ENCODE assay signal across 9 cellular contexts in the genomic region with DNA sequence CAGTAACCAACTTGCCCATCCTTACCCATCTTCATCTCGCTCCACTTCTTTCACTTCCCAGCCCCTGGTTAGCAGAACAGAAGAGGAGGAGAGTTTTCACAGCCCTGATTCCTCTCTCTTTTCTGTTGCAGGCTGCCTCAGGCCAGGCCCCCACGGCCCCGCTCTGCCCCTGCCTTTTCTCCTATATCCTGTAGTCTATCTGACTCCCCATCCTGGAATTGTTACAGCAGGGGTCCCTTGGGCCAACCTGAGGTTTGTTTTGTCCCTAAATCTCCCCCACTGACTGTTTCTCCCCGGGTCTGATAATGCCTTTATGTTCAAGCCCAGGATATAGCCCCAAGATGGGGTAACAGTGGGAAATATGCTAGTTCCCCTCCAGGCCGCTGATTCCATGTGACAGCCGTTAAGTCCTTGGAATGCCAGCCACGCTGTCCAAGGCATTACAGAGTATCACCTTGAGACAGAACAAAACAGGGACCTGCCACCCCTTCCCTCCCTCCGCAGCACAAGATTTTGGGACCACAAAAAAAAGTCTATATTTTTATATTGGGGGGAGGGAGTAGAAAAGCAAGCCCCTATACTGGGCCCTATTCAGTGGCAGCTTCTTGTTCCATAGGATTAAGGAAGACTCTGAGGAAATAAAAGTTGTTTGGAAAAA. TPM values are rescaled to one million over a fixed set of nuclear protein-coding genes. Genes with fewer than 3 reads are reported as not detected.
A peak's percentile ranks its signal among the peaks of the same experiment; 100 is the strongest.
DNase-seq lines count a peak whose midpoint lies in the region; ATAC-seq and TF ChIP-seq lines count a peak whose summit lies in the region.
"Had no signal": no experiment of that assay in that cellular context is flagged by ENCODE, and none has a peak within 500 bp of the region (broad histone marks: within the 10 kb centered on the region; RNA-seq: fewer than 3 reads in every experiment).

No MANE protein-coding gene starts in this region.

- in situ Hi-C loops in G401 (cut with HindIII; ENCODE audit: low sequenced_read_pairs): no loop called here

- H3K27ac Mint-ChIP-seq in Calu3 (ENCODE audit: unreplicated experiment) (peak overlapping the region; percentile 58), osteocyte (ENCODE audit: unreplicated experiment) (peak overlapping the region; percentile 91)

- no peaks in the 10 kb centered on the region for H3K9me3 Mint-ChIP-seq in Calu3 (ENCODE audit: low read depth, unreplicated experiment)
- H3K9me3 Mint-ChIP-seq in osteocyte (ENCODE audit: unreplicated experiment): no peaks in the 10 kb centered on the region

- H3K36me3 ChIP-seq in PC-3 (ENCODE audit: low read depth, low read length): peaks cover 14% of the 10 kb centered on the region

- peak overlapping the region; percentile 95 for H3K4me2 ChIP-seq in PC-3 (ENCODE audit: low read length)

- CTCF ChIA-PET in Calu3 (lab: Charles Lee) (no interaction called here), PC-3 (lab: Charles Lee) (no interaction called here), HEK293T (lab: Yijun Ruan, JAX) (no interaction called here)

- H3K9ac ChIP-seq in PC-3 (ENCODE audit: low read length): peak overlapping the region; percentile 96

- peaks cover 38% of the 10 kb centered on the region for H3K79me2 ChIP-seq in PC-3 (ENCODE audit: low read length)

- H3K27ac ChIP-seq in PC-3 (ENCODE audit: low read length): no peak overlapping the region

- H3F3A ChIP-seq in PC-3 (ENCODE audit: low read length, unreplicated experiment): no peaks in the 10 kb centered on the region

- TF ChIP-seq CTCF in Calu3 (IDR thresholded peaks at IDR 0.05; ENCODE audit: unreplicated experiment): no peak
- TF ChIP-seq CTCF in PC-3 (conservative IDR thresholded peaks at IDR 0.05; ENCODE audit: low read depth, low read length): no peak
- TF ChIP-seq CTCF in epithelial cell of esophagus (IDR thresholded peaks at IDR 0.05; ENCODE audit: insufficient read depth, low read depth, low read length, missing control alignments): no peak
- TF ChIP-seq CTCF in osteocyte (IDR thresholded peaks at IDR 0.05): no peak

- H3K9me2 ChIP-seq in PC-3 (replicated peaks; ENCODE audit: low read length): no peaks in the 10 kb centered on the region

- H3K9me3 ChIP-seq in PC-3 (ENCODE audit: low read length): no peaks in the 10 kb centered on the region

- H4K20me1 ChIP-seq in PC-3 (ENCODE audit: low read length): no peaks in the 10 kb centered on the region

- intact Hi-C loops in Calu3 (cut with micrococcal nuclease; ENCODE audit: unreplicated experiment): no loop called here
- intact Hi-C loops in PC-3 (cut with micrococcal nuclease): no loop called here

- ATAC-seq in PC-3: no peak
- ATAC-seq in GM21390 (IDR thresholded peaks at IDR 0.05; ENCODE audit: unreplicated experiment): no peak

- H3K27me3 ChIP-seq in PC-3 (ENCODE audit: low read length): no peaks in the 10 kb centered on the region

- H3K27me3 Mint-ChIP-seq in Calu3 (ENCODE audit: unreplicated experiment): peaks cover 19% of the 10 kb centered on the region
- no peaks in the 10 kb centered on the region for H3K27me3 Mint-ChIP-seq in osteocyte (ENCODE audit: unreplicated experiment)

- peak overlapping the region; percentile 85 for H3K4me3 Mint-ChIP-seq in Calu3 (ENCODE audit: low read depth, unreplicated experiment)
- H3K4me3 Mint-ChIP-seq in osteocyte (ENCODE audit: unreplicated experiment): peak overlapping the region; percentile 89

- H2AFZ ChIP-seq in PC-3 (ENCODE audit: low read length): no peak overlapping the region

- H3K36me3 Mint-ChIP-seq in Calu3 (ENCODE audit: insufficient read depth, unreplicated experiment): peaks cover 60% of the 10 kb centered on the region
- peaks cover 19% of the 10 kb centered on the region for H3K36me3 Mint-ChIP-seq in osteocyte (ENCODE audit: unreplicated experiment)

- BruUV-seq in Calu3 (replicated peaks; lab: Mats Ljungman, UMichigan) (no TSS peak), PC-3 (replicated peaks; lab: Mats Ljungman, UMichigan) (no TSS peak)

- DNase-seq in Calu3: no peak
- no peak for DNase-seq in PC-3
- DNase-seq in epithelial cell of esophagus (ENCODE audit: low read depth): no peak
- no peak for DNase-seq in osteocyte (ENCODE audit: extremely low spot score, unreplicated experiment)
- no peak for DNase-seq in G401 (ENCODE audit: low spot score)
- no peak for DNase-seq in OCI-M1 (lab: John Stamatoyannopoulos, UW)
- DNase-seq in HEK293T (ENCODE audit: extremely low spot score): no peak
- DNase-seq: activated CD4-positive, alpha-beta T cell treated with anti-CD3 and anti-CD28 coated beads for 48 hours had no signal

- H3K4me3 ChIP-seq in PC-3 (ENCODE audit: low read length) (peak overlapping the region; percentile 86), epithelial cell of esophagus (ENCODE audit: low read length) (peak overlapping the region; percentile 99)

- peaks cover 12% of the 10 kb centered on the region for H3K4me1 ChIP-seq in PC-3 (ENCODE audit: insufficient read depth, low read length)

- H3K4me1 Mint-ChIP-seq in Calu3 (ENCODE audit: low read depth, unreplicated experiment): peaks cover 20% of the 10 kb centered on the region
- peaks cover 53% of the 10 kb centered on the region for H3K4me1 Mint-ChIP-seq in osteocyte (ENCODE audit: unreplicated experiment)

- POLR2A ChIA-PET in PC-3 (lab: Charles Lee; ENCODE audit: unreplicated experiment): no interaction called here
- POLR2A ChIA-PET in HEK293T (lab: Yijun Ruan, JAX): interaction anchor here (2.9 to 7.3 kb wide), 4 partner anchors 11 to 18 kb away, joined by 17 to 91 read pairs (median 62); a partner anchor contains a TSS

TF ChIP-seq in HEK293T, 16 proteins besides CTCF, POLR2A, EP300 and RAD21:
- TF ChIP-seq NFRKB (IDR thresholded peaks at IDR 0.05) (no peak), FOXM1 (IDR thresholded peaks at IDR 0.05; ENCODE audit: borderline replicate concordance) (no peak), ARNT (IDR thresholded peaks at IDR 0.05) (no peak), SP1 (IDR thresholded peaks at IDR 0.05) (no peak), ELF4 (IDR thresholded peaks at IDR 0.05) (no peak), L3MBTL2 (conservative IDR thresholded peaks at IDR 0.05) (no peak), LEF1 (IDR thresholded peaks at IDR 0.05; ENCODE audit: borderline replicate concordance) (no peak), FOXK2 (IDR thresholded peaks at IDR 0.05) (no peak), ZNF384 (IDR thresholded peaks at IDR 0.05) (no peak), FOXA1 (IDR thresholded peaks at IDR 0.05) (no peak), SUZ12 (IDR thresholded peaks at IDR 0.05) (no peak), TARDBP (IDR thresholded peaks at IDR 0.05) (no peak)
- TF ChIP-seq, protein P1, sequence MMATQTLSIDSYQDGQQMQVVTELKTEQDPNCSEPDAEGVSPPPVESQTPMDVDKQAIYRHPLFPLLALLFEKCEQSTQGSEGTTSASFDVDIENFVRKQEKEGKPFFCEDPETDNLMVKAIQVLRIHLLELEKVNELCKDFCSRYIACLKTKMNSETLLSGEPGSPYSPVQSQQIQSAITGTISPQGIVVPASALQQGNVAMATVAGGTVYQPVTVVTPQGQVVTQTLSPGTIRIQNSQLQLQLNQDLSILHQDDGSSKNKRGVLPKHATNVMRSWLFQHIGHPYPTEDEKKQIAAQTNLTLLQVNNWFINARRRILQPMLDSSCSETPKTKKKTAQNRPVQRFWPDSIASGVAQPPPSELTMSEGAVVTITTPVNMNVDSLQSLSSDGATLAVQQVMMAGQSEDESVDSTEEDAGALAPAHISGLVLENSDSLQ (IDR thresholded peaks at IDR 0.05): no peak

RNA-seq across cellular contexts. Expression of a gene that starts 1.4 kb away (rescaled TPM):
- 163 and 172 TPM in 2 replicates for total RNA-seq in Calu3 (2022)
- 244 and 258 TPM in 2 replicates for total RNA-seq in PC-3 (2014; rRNA removed)
- 369 and 380 TPM in 2 replicates for total RNA-seq in osteocyte
- 339 and 392 TPM in 2 replicates for total RNA-seq in G401 (2014; rRNA removed; shearing (Covaris generic))

RNA-seq across cellular contexts. Expression of a gene that starts 8.3 kb away (rescaled TPM):
- total RNA-seq in Calu3 (2022): 0.12 and 0.19 TPM in 2 replicates
- total RNA-seq in PC-3 (2014; rRNA removed): 0.69 and 0.75 TPM in 2 replicates
- total RNA-seq in osteocyte: 206 and 212 TPM in 2 replicates
- 2.3 and 3.9 TPM in 2 replicates for total RNA-seq in G401 (2014; rRNA removed; shearing (Covaris generic))

RNA-seq across cellular contexts. Expression of a gene that starts 16.5 kb away (rescaled TPM):
- total RNA-seq in Calu3 (2022) (2.0 and 4.2 TPM in 2 replicates), PC-3 (2014; rRNA removed) (10.6 and 11.0 TPM in 2 replicates), osteocyte (2.0 and 2.4 TPM in 2 replicates)
- total RNA-seq in G401 (2014; rRNA removed; shearing (Covaris generic)): 2.4 and 7.3 TPM in 2 replicates

RNA-seq across cellular contexts. Expression of a gene that starts 18.6 kb away (rescaled TPM):
- total RNA-seq in Calu3 (2022) (20.2 and 25.2 TPM in 2 replicates), PC-3 (2014; rRNA removed) (14.1 and 19.2 TPM in 2 replicates), osteocyte (23.4 and 23.9 TPM in 2 replicates)
- total RNA-seq in G401 (2014; rRNA removed; shearing (Covaris generic)): 59.4 and 68.2 TPM in 2 replicates

RNA-seq across cellular contexts. Expression of a gene that starts 37.3 kb away (rescaled TPM):
- 75.9 and 79.6 TPM in 2 replicates for total RNA-seq in Calu3 (2022)
- 43.0 and 56.1 TPM in 2 replicates for total RNA-seq in PC-3 (2014; rRNA removed)
- 116 and 118 TPM in 2 replicates for total RNA-seq in osteocyte
- total RNA-seq in G401 (2014; rRNA removed; shearing (Covaris generic)): 34.7 and 37.0 TPM in 2 replicates

Comparison
In these comparisons a context has a peak if more than half of its experiments do, and no peak if none do; other contexts are left out.
1. RNA of a gene that starts 8.3 kb away (total RNA-seq): 206 to 212 TPM in osteocyte; 2.3 to 3.9 TPM in G401, 0.69 to 0.75 TPM in PC-3 and 0.12 to 0.19 TPM in Calu3; every median in the first group is over 10 times any median in the second.